Comparison of ENCODE assay signal across 23 cellular contexts in the genomic region with DNA sequence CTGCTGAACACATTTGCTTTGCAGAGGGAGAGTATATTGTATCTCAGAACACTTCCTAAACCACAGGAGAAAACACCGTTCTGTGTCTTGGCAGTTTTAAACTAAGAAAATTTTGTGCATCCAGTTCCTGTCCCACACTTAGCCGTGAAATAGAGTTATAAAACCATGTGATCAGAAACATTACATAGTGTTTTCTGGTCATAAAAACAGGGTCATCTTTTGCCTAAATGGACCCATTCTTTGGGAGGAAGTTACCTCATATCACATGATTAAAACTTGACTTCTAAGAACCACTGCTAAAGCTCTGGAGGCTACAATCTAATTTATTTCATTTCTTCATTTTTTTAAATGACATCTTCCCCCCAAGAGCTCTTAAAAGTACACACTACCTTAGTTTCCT.
A peak's percentile ranks its signal among the peaks of the same experiment; 100 is the strongest.
DNase-seq lines count a peak whose midpoint lies in the region; ATAC-seq and TF ChIP-seq lines count a peak whose summit lies in the region.
"Had no signal": no experiment of that assay in that cellular context is flagged by ENCODE, and none has a peak within 500 bp of the region (broad histone marks: within the 10 kb centered on the region; RNA-seq: fewer than 3 reads in every experiment).

No MANE protein-coding gene starts in this region.

- peak overlapping the region; percentile 27 for H3K4me3 Mint-ChIP-seq in neural crest cell
- H3K4me3 Mint-ChIP-seq: CD14-positive monocyte; CD4-positive, alpha-beta T cell; CD8-positive, alpha-beta memory T cell had no signal

- H3K36me3 Mint-ChIP-seq in neural crest cell (ENCODE audit: low read depth): peaks cover 11% of the 10 kb centered on the region
- H3K36me3 Mint-ChIP-seq: CD14-positive monocyte; CD8-positive, alpha-beta memory T cell had no signal

- ATAC-seq in Right ventricle myocardium inferior (no peak), GM19467 (IDR thresholded peaks at IDR 0.05; ENCODE audit: unreplicated experiment) (no peak)
- ATAC-seq: A549, GM12878 had no signal

- H3K4me1 ChIP-seq in cardiac muscle cell (ENCODE audit: low read depth) (peaks cover 54% of the 10 kb centered on the region), ectodermal cell (ENCODE audit: control insufficient read depth, insufficient read depth, low read length) (peaks cover 22% of the 10 kb centered on the region), SJCRH30 (no peaks in the 10 kb centered on the region)
- H3K4me1 ChIP-seq: A549; BE2C; BLaER1 treated with 17β-estradiol and CSF1 and Interleukin-3, amounts not matched to agents 10 nM and 100 nM had no signal

- no peak for TF ChIP-seq CTCF in cardiac muscle cell (IDR thresholded peaks at IDR 0.05; ENCODE audit: low read depth, low read length)
- no peak for TF ChIP-seq CTCF in neural crest cell (conservative IDR thresholded peaks at IDR 0.05)

- H3K27ac ChIP-seq in cardiac muscle cell: peak overlapping the region; percentile 85
- H3K27ac ChIP-seq in ectodermal cell (ENCODE audit: insufficient read depth, low read depth, low read length, poor library complexity, severe bottlenecking): peak overlapping the region; percentile 36
- H3K27ac ChIP-seq in SJCRH30: no peak overlapping the region
- H3K27ac ChIP-seq: A549; BLaER1 treated with 17β-estradiol and CSF1 and Interleukin-3, amounts not matched to agents 10 nM and 100 nM; GM23248 had no signal

- no peak overlapping the region for H3K27ac Mint-ChIP-seq in neural crest cell (ENCODE audit: unreplicated experiment)
- H3K27ac Mint-ChIP-seq: CD14-positive monocyte; CD4-positive, alpha-beta T cell; CD8-positive, alpha-beta memory T cell had no signal

- H3K4me3 ChIP-seq in cardiac muscle cell (no peak overlapping the region), ectodermal cell (ENCODE audit: insufficient read depth, low read depth, low read length) (no peak overlapping the region), SJCRH30 (no peak overlapping the region)
- H3K4me3 ChIP-seq: A549; BLaER1 treated with 17β-estradiol and CSF1 and Interleukin-3, amounts not matched to agents 10 nM and 100 nM; GM12878; GM23248 had no signal

- no peak for DNase-seq in cardiac muscle cell (ENCODE audit: low read depth in 1 of 2, low spot score in 1 of 2)
- no peak for DNase-seq in Right ventricle myocardium inferior (ENCODE audit: missing footprints)
- no peak for DNase-seq in neural crest cell (ENCODE audit: low read depth, low spot score)
- no peak for DNase-seq in SJCRH30
- DNase-seq: 8988T; ACHN; AML-193; BE2C; CD4-positive, alpha-beta T cell; CD8-positive, alpha-beta memory T cell; DMS 273 treated with DMSO at 0.1 percent for 48 hours; DMS79; EL; GDM1; GM23248; H7; HCEC 1CT had no signal

- H3K9me3 ChIP-seq in cardiac muscle cell (ENCODE audit: low read depth): no peaks in the 10 kb centered on the region
- no peaks in the 10 kb centered on the region for H3K9me3 ChIP-seq in ectodermal cell (ENCODE audit: control insufficient read depth, low read length)
- no peaks in the 10 kb centered on the region; the same call in 1 of the 2 replicates for H3K9me3 ChIP-seq in SJCRH30 (replicated peaks)
- H3K9me3 ChIP-seq: BE2C had no signal

- no peaks in the 10 kb centered on the region for H3K36me3 ChIP-seq in cardiac muscle cell
- no peaks in the 10 kb centered on the region for H3K36me3 ChIP-seq in ectodermal cell (ENCODE audit: control insufficient read depth, insufficient read depth, low read length)
- H3K36me3 ChIP-seq in SJCRH30: no peaks in the 10 kb centered on the region; the same call in 1 of the 2 replicates
- H3K36me3 ChIP-seq: BE2C; BLaER1 treated with 17β-estradiol and CSF1 and Interleukin-3, amounts not matched to agents 10 nM and 100 nM had no signal

- 95 to 100% methylated on average over 2 of the region's 2 CpGs for WGBS in ectodermal cell, 2 experiments

- peaks cover 72% of the 10 kb centered on the region for H3K4me1 Mint-ChIP-seq in neural crest cell
- H3K4me1 Mint-ChIP-seq: CD14-positive monocyte; CD8-positive, alpha-beta memory T cell had no signal

- H3K27me3 ChIP-seq in cardiac muscle cell (no peaks in the 10 kb centered on the region), ectodermal cell (ENCODE audit: control insufficient read depth, insufficient read depth, low read length, poor library complexity, severe bottlenecking) (no peaks in the 10 kb centered on the region), SJCRH30 (no peaks in the 10 kb centered on the region)
- H3K27me3 ChIP-seq: BE2C; BLaER1 treated with 17β-estradiol and CSF1 and Interleukin-3, amounts not matched to agents 10 nM and 100 nM had no signal

- no peaks in the 10 kb centered on the region for H3K27me3 Mint-ChIP-seq in neural crest cell (ENCODE audit: low read depth)

- peaks cover 2% of the 10 kb centered on the region for H3K9me3 Mint-ChIP-seq in neural crest cell
- H3K9me3 Mint-ChIP-seq: CD4-positive, alpha-beta T cell had no signal

- intact Hi-C loops in Right ventricle myocardium inferior (cut with DNase I): no loop called here
